26 cellular contexts compared by ENCODE assay signal in genomic region chr5:133696782-133697507, GRCh38.
DNase-seq lines count a peak whose midpoint lies in the region; ATAC-seq and TF ChIP-seq lines count a peak whose summit lies in the region.
"Had no signal": no experiment of that assay in that cellular context is flagged by ENCODE, and none has a peak within 500 bp of the region (broad histone marks: within the 10 kb centered on the region; RNA-seq: fewer than 3 reads in every experiment).

No MANE protein-coding gene starts in this region.

- no peak overlapping the region for H3K4me3 Mint-ChIP-seq in natural killer cell
- no peak overlapping the region for H3K4me3 Mint-ChIP-seq in natural killer cell treated with Interleukin-12 subunit alpha and Interleukin-12 subunit beta and Interleukin-15 and Interleukin-18, amount 100 ng/mL, for 72 hours
- H3K4me3 Mint-ChIP-seq: activated B cell treated with CpG ODN at 0.5 μM for 24 hours; activated naive CD4-positive, alpha-beta T cell treated with anti-CD3 and anti-CD28 coated beads, Interleukin-2, amount 10 ng/mL, durations not matched to agents 7 days and 5 days; activated T-helper 1 cell treated with anti-CD3 and anti-CD28 coated beads, Interleukin-12 subunit alpha, Interleukin-12 subunit beta, Interleukin-2, Interleukin-4 antibody, amounts not matched to agents 30 ng/mL and 10 ng/mL and 1 ng/mL, durations not matched to agents 14 hours and 24 hours and 36 hours; CD4-positive, CD25-positive, alpha-beta regulatory T cell; GM23338; HFFc6; T-helper 1 cell treated with Interleukin-12 subunit alpha and Interleukin-12 subunit beta and Interleukin-4 antibody, amounts not matched to agents 30 μg/mL and 1 μg/mL, for 36 hours had no signal

- DNase-seq in natural killer cell (peak; percentile 10), head of caudate nucleus (peak in 32 of 42 donors; percentile 4 to 70 (median 29)), posterior cingulate gyrus (peak; percentile 20 to 90 (median 49)), DMS53 treated with DMSO at 0.1 percent for 48 hours (lab: John Stamatoyannopoulos, UW; ENCODE audit: unreplicated experiment) (no peak)
- no peak for DNase-seq in natural killer cell treated with Interleukin-12 subunit alpha and Interleukin-12 subunit beta and Interleukin-15 and Interleukin-18, amount 100 ng/mL, for 72 hours (ENCODE audit: low spot score)
- DNase-seq: activated B cell treated with CpG ODN at 0.5 μM for 24 hours; activated naive CD4-positive, alpha-beta T cell treated with anti-CD3 and anti-CD28 coated beads, Interleukin-2, amount 10 ng/mL, durations not matched to agents 7 days and 5 days; brain microvascular endothelial cell; CD4-positive, CD25-positive, alpha-beta regulatory T cell; DND-41; HFFc6; left ventricle myocardium inferior; mesendoderm; NCI-H1092; NCI-H2029; NCI-H345; PC-9; stimulated activated naive CD4-positive, alpha-beta T cell treated with Interleukin-2 at 50 U/mL for 16 hours had no signal

- H3K36me3 Mint-ChIP-seq in natural killer cell: no peaks in the 10 kb centered on the region
- no peaks in the 10 kb centered on the region for H3K36me3 Mint-ChIP-seq in natural killer cell treated with Interleukin-12 subunit alpha and Interleukin-12 subunit beta and Interleukin-15 and Interleukin-18, amount 100 ng/mL, for 72 hours
- H3K36me3 Mint-ChIP-seq: activated naive CD4-positive, alpha-beta T cell treated with anti-CD3 and anti-CD28 coated beads, Interleukin-2, amount 10 ng/mL, durations not matched to agents 7 days and 5 days; CD4-positive, CD25-positive, alpha-beta regulatory T cell had no signal

- ATAC-seq in natural killer cell (no peak), HG03196 (IDR thresholded peaks at IDR 0.05; ENCODE audit: unreplicated experiment) (no peak), GM21390 (IDR thresholded peaks at IDR 0.05; ENCODE audit: unreplicated experiment) (no peak), HG03342 (IDR thresholded peaks at IDR 0.05; ENCODE audit: unreplicated experiment) (no peak)
- no peak for ATAC-seq in natural killer cell treated with Interleukin-12 subunit alpha and Interleukin-12 subunit beta and Interleukin-15 and Interleukin-18, amount 100 ng/mL, for 72 hours
- ATAC-seq: A549, GM23338, SK-N-SH treated with all-trans-retinoic acid at 6 μM for 48 hours had no signal

- TF ChIP-seq CTCF in natural killer cell (IDR thresholded peaks at IDR 0.05): no peak

- peaks cover 0 to 5% of the 10 kb centered on the region in 2 donors for H3K9me3 Mint-ChIP-seq in natural killer cell
- peaks cover 4% of the 10 kb centered on the region for H3K9me3 Mint-ChIP-seq in natural killer cell treated with Interleukin-12 subunit alpha and Interleukin-12 subunit beta and Interleukin-15 and Interleukin-18, amount 100 ng/mL, for 72 hours
- H3K9me3 Mint-ChIP-seq: activated B cell treated with CpG ODN at 0.5 μM for 24 hours; activated naive CD4-positive, alpha-beta T cell treated with anti-CD3 and anti-CD28 coated beads, Interleukin-2, amount 10 ng/mL, durations not matched to agents 7 days and 5 days; activated T-helper 1 cell treated with anti-CD3 and anti-CD28 coated beads, Interleukin-12 subunit alpha, Interleukin-12 subunit beta, Interleukin-2, Interleukin-4 antibody, amounts not matched to agents 30 ng/mL and 10 ng/mL and 1 ng/mL, durations not matched to agents 14 hours and 24 hours and 36 hours; GM23338; HFFc6; T-helper 1 cell treated with Interleukin-12 subunit alpha and Interleukin-12 subunit beta and Interleukin-4 antibody, amounts not matched to agents 30 μg/mL and 1 μg/mL, for 36 hours had no signal

- H3K4me1 Mint-ChIP-seq in natural killer cell: peaks cover 9 to 14% of the 10 kb centered on the region in 2 donors
- H3K4me1 Mint-ChIP-seq in natural killer cell treated with Interleukin-12 subunit alpha and Interleukin-12 subunit beta and Interleukin-15 and Interleukin-18, amount 100 ng/mL, for 72 hours (ENCODE audit: low read depth in 2 of 2): peaks cover 10 to 12% of the 10 kb centered on the region in 2 donors
- H3K4me1 Mint-ChIP-seq: GM23338 had no signal

- H3K27ac Mint-ChIP-seq in natural killer cell: no peak overlapping the region
- no peak overlapping the region for H3K27ac Mint-ChIP-seq in natural killer cell treated with Interleukin-12 subunit alpha and Interleukin-12 subunit beta and Interleukin-15 and Interleukin-18, amount 100 ng/mL, for 72 hours
- H3K27ac Mint-ChIP-seq: activated B cell treated with CpG ODN at 0.5 μM for 24 hours; activated naive CD4-positive, alpha-beta T cell treated with anti-CD3 and anti-CD28 coated beads, Interleukin-2, amount 10 ng/mL, durations not matched to agents 7 days and 5 days; activated T-helper 1 cell treated with anti-CD3 and anti-CD28 coated beads, Interleukin-12 subunit alpha, Interleukin-12 subunit beta, Interleukin-2, Interleukin-4 antibody, amounts not matched to agents 30 ng/mL and 10 ng/mL and 1 ng/mL, durations not matched to agents 14 hours and 24 hours and 36 hours; CD4-positive, CD25-positive, alpha-beta regulatory T cell; GM23338; HFFc6; T-helper 1 cell treated with Interleukin-12 subunit alpha and Interleukin-12 subunit beta and Interleukin-4 antibody, amounts not matched to agents 30 μg/mL and 1 μg/mL, for 36 hours had no signal

- intact Hi-C loops in natural killer cell (cut with micrococcal nuclease) (no loop called here), head of caudate nucleus (cut with DNase I) (no loop called here), posterior cingulate gyrus (cut with DNase I) (no loop called here)

- H3K27me3 Mint-ChIP-seq in natural killer cell (ENCODE audit: low read depth in 2 of 2): peaks cover 12 to 15% of the 10 kb centered on the region in 2 donors
- peaks cover 10 to 18% of the 10 kb centered on the region in 2 donors for H3K27me3 Mint-ChIP-seq in natural killer cell treated with Interleukin-12 subunit alpha and Interleukin-12 subunit beta and Interleukin-15 and Interleukin-18, amount 100 ng/mL, for 72 hours
- H3K27me3 Mint-ChIP-seq: CD4-positive, CD25-positive, alpha-beta regulatory T cell had no signal

Comparison
In these comparisons a context has a peak if more than half of its experiments do, and no peak if none do; other contexts are left out.
1. DNase-seq: peak in natural killer cell (single experiment), head of caudate nucleus (32 of 42) and posterior cingulate gyrus (10 of 10); none in natural killer cell treated with Interleukin-12 subunit alpha and Interleukin-12 subunit beta and Interleukin-15 and Interleukin-18, amount 100 ng/mL, for 72 hours (single experiment) and DMS53 treated with DMSO at 0.1 percent for 48 hours (single experiment).